ENCODE assay signal across 15 cellular contexts in genomic region chr5:174251305-174251704, GRCh38.
A peak's percentile ranks its signal among the peaks of the same experiment; 100 is the strongest.
DNase-seq lines count a peak whose midpoint lies in the region; ATAC-seq and TF ChIP-seq lines count a peak whose summit lies in the region.
"Had no signal": no experiment of that assay in that cellular context is flagged by ENCODE, and none has a peak within 500 bp of the region (broad histone marks: within the 10 kb centered on the region; RNA-seq: fewer than 3 reads in every experiment).

No MANE protein-coding gene starts in this region.

- no peak overlapping the region for H4K8ac ChIP-seq in trophoblast cell (ENCODE audit: low read depth, low read length)

- TF ChIP-seq EP300 in SK-N-SH (IDR thresholded peaks at IDR 0.05; ENCODE audit: borderline replicate concordance in 1 of 2, low read depth in 1 of 2, low read length in 1 of 2) = peak; percentile 33 to 97; a peak in 2 of 4 replicates

- H3K4me3 ChIP-seq in SK-N-SH (ENCODE audit: low read depth in 2 of 2, low read length in 1 of 2) (no peak overlapping the region), trophoblast cell (ENCODE audit: low read depth, low read length) (no peak overlapping the region), GM23248 (no peak overlapping the region)
- H3K4me3 ChIP-seq: GM23338 had no signal

- H3F3A ChIP-seq in SK-N-SH (replicated peaks; ENCODE audit: insufficient read depth) (no peaks in the 10 kb centered on the region), GM23248 (ENCODE audit: insufficient read depth) (no peaks in the 10 kb centered on the region)

- H2AK5ac ChIP-seq in trophoblast cell (ENCODE audit: low read length) = no peak overlapping the region

- no peak overlapping the region for H3K4me2 ChIP-seq in SK-N-SH
- no peak overlapping the region for H3K4me2 ChIP-seq in trophoblast cell (ENCODE audit: low read length)
- H3K4me2 ChIP-seq in GM23248 (ENCODE audit: unreplicated experiment) = no peak overlapping the region
- H3K4me2 ChIP-seq: GM23338 had no signal

- H3K18ac ChIP-seq in trophoblast cell (ENCODE audit: low read length) = no peak overlapping the region

- H3K23ac ChIP-seq in trophoblast cell (ENCODE audit: low read length) = no peak overlapping the region

- H3K9me3 ChIP-seq in SK-N-SH = no peaks in the 10 kb centered on the region
- peaks cover 2% of the 10 kb centered on the region for H3K9me3 ChIP-seq in trophoblast cell (ENCODE audit: insufficient read depth, low read depth, low read length)
- no peaks in the 10 kb centered on the region for H3K9me3 ChIP-seq in GM23248 (ENCODE audit: low read depth)

- H3K4me1 ChIP-seq in SK-N-SH (ENCODE audit: control insufficient read depth in 1 of 2, insufficient read depth in 2 of 2, low read depth in 1 of 2, low read length in 1 of 2) (peaks cover 0 to 22% of the 10 kb centered on the region in 2 experiments; a peak in 2 of 4 replicates), trophoblast cell (ENCODE audit: control insufficient read depth in 1 of 2, insufficient read depth in 2 of 2, low read length in 2 of 2) (no peaks in the 10 kb centered on the region), GM23248 (ENCODE audit: insufficient read depth) (no peaks in the 10 kb centered on the region)

- DNase-seq in ELF-1 (ENCODE audit: low read depth, low spot score) (peak; percentile 51), SK-N-SH (peak; percentile 59), glutamatergic neuron (no peak), trophoblast cell (peak; percentile 6 to 33), GM23248 (no peak)
- DNase-seq: C1 segment of cervical spinal cord; CD4-positive, CD25-positive, alpha-beta regulatory T cell; CD8-positive, alpha-beta memory T cell; COR-L47; GDM1 had no signal

- H4K20me1 ChIP-seq in SK-N-SH (ENCODE audit: insufficient read depth) (no peaks in the 10 kb centered on the region), GM23248 (ENCODE audit: insufficient read depth) (no peaks in the 10 kb centered on the region)

- H3K27me3 Mint-ChIP-seq in glutamatergic neuron (ENCODE audit: unreplicated experiment) = peaks cover 1% of the 10 kb centered on the region
- H3K27me3 Mint-ChIP-seq: CD4-positive, CD25-positive, alpha-beta regulatory T cell had no signal

- in situ Hi-C loops in GM23248 (cut with MboI) = no loop called here

- CTCF ChIA-PET in SK-N-SH (lab: Yijun Ruan, JAX) = interaction anchor here (0.7 to 2.0 kb wide), 7 partner anchors 10 to 206 kb away, joined by 3 to 11 read pairs (median 4); partner anchors contain the start of gene NSG2

- no peaks in the 10 kb centered on the region for H3K36me3 Mint-ChIP-seq in glutamatergic neuron (ENCODE audit: unreplicated experiment)
- H3K36me3 Mint-ChIP-seq: CD4-positive, CD25-positive, alpha-beta regulatory T cell; CD8-positive, alpha-beta memory T cell had no signal

- POLR2A ChIA-PET in SK-N-SH (lab: Yijun Ruan, JAX) = interaction anchor here (0.6 to 1.4 kb wide), 2 partner anchors 37 to 206 kb away, joined by 3 read pairs; partner anchors contain the start of gene NSG2

- H3K79me2 ChIP-seq in SK-N-SH (ENCODE audit: insufficient read depth) (no peaks in the 10 kb centered on the region), trophoblast cell (ENCODE audit: control insufficient read depth, insufficient read depth, low read length, poor library complexity) (no peaks in the 10 kb centered on the region), GM23248 (ENCODE audit: insufficient read depth) (no peaks in the 10 kb centered on the region)

- H2AFZ ChIP-seq in SK-N-SH (ENCODE audit: low read depth) (no peak overlapping the region), trophoblast cell (ENCODE audit: insufficient read depth, low read length, poor library complexity) (no peak overlapping the region), GM23248 (no peak overlapping the region)
- H2AFZ ChIP-seq: GM23338 had no signal

- 4% methylated on average over 2 of the region's 2 CpGs for WGBS in SK-N-SH (ENCODE audit: low lambda C conversion rate)
- no CpG with 5 or more reads among the region's 2 CpGs for WGBS in trophoblast cell (ENCODE audit: extremely low coverage, insufficient coverage, insufficient read length)
- WGBS in GM23248 (ENCODE audit: low coverage in 1 of 2, low lambda C conversion rate in 2 of 2, missing lambda C conversion rate in 2 of 2), 2 experiments = 13 to 19% methylated on average over 2 of the region's 2 CpGs

- H3K9ac ChIP-seq in SK-N-SH (no peak overlapping the region), trophoblast cell (ENCODE audit: low read length) (no peak overlapping the region), GM23248 (no peak overlapping the region)

- H3K4me1 Mint-ChIP-seq in glutamatergic neuron (ENCODE audit: low read depth, unreplicated experiment) = peaks cover 8% of the 10 kb centered on the region
- H3K4me1 Mint-ChIP-seq: B cell; CD4-positive, CD25-positive, alpha-beta regulatory T cell; CD8-positive, alpha-beta memory T cell; GM23338 had no signal

- no peak overlapping the region for H2BK12ac ChIP-seq in trophoblast cell (ENCODE audit: low read length)

- TF ChIP-seq RAD21 in SK-N-SH (IDR thresholded peaks at IDR 0.05; ENCODE audit: low read length) = peak; percentile 24

- H4K91ac ChIP-seq in trophoblast cell (ENCODE audit: low read depth, low read length) = no peak overlapping the region

- no peak overlapping the region for H3K14ac ChIP-seq in trophoblast cell (ENCODE audit: low read length)

- H3K4me3 Mint-ChIP-seq in glutamatergic neuron (ENCODE audit: unreplicated experiment) = no peak overlapping the region
- H3K4me3 Mint-ChIP-seq: B cell; CD4-positive, CD25-positive, alpha-beta regulatory T cell; CD8-positive, alpha-beta memory T cell; GM23338 had no signal

- no peak overlapping the region for H3K4ac ChIP-seq in trophoblast cell (ENCODE audit: low read depth, low read length)

- H3K9me2 ChIP-seq in SK-N-SH = no peaks in the 10 kb centered on the region
- no peaks in the 10 kb centered on the region for H3K9me2 ChIP-seq in GM23248 (ENCODE audit: insufficient read depth)

- no peaks in the 10 kb centered on the region for H3K79me1 ChIP-seq in trophoblast cell (ENCODE audit: low read length)

- H3K27ac ChIP-seq in SK-N-SH (ENCODE audit: low read depth in 2 of 2, low read length in 1 of 2) = peak overlapping the region; percentile 22 to 96; a peak in 3 of 4 replicates
- H3K27ac ChIP-seq in trophoblast cell (ENCODE audit: low read depth, low read length) = no peak overlapping the region
- H3K27ac ChIP-seq in GM23248 = no peak overlapping the region

- no peaks in the 10 kb centered on the region for H3K27me3 ChIP-seq in SK-N-SH (ENCODE audit: insufficient read depth)
- no peaks in the 10 kb centered on the region for H3K27me3 ChIP-seq in trophoblast cell (ENCODE audit: insufficient read depth, low read length)
- H3K27me3 ChIP-seq in GM23248 (replicated peaks; ENCODE audit: insufficient read depth) = no peaks in the 10 kb centered on the region

- H2BK5ac ChIP-seq in trophoblast cell (ENCODE audit: low read depth, low read length, poor library complexity) = no peak overlapping the region

- H2BK120ac ChIP-seq in trophoblast cell (ENCODE audit: insufficient read depth, low read length, poor library complexity) = no peak overlapping the region

- H3K27ac Mint-ChIP-seq in glutamatergic neuron (ENCODE audit: unreplicated experiment) = peak overlapping the region; percentile 39
- H3K27ac Mint-ChIP-seq: B cell; CD4-positive, CD25-positive, alpha-beta regulatory T cell; CD8-positive, alpha-beta memory T cell; GM23338 had no signal

- TF ChIP-seq CTCF in SK-N-SH (IDR thresholded peaks at IDR 0.05) (no peak), glutamatergic neuron (IDR thresholded peaks at IDR 0.05; ENCODE audit: partially characterized antibody, unreplicated experiment) (no peak)

- ATAC-seq in HG02610 (IDR thresholded peaks at IDR 0.05; ENCODE audit: unreplicated experiment) (no peak), HG02763 (IDR thresholded peaks at IDR 0.05; ENCODE audit: unreplicated experiment) (no peak)
- ATAC-seq: GM23338, HCT116 had no signal

- H3K36me3 ChIP-seq in SK-N-SH (replicated peaks in 1 of 2; ENCODE audit: control insufficient read depth in 1 of 2, insufficient read depth in 2 of 2, low read length in 1 of 2) (no peaks in the 10 kb centered on the region), trophoblast cell (ENCODE audit: control insufficient read depth in 1 of 2, insufficient read depth in 2 of 2, low read length in 2 of 2) (no peaks in the 10 kb centered on the region), GM23248 (ENCODE audit: low read depth) (no peaks in the 10 kb centered on the region)

- no peak overlapping the region for H4K12ac ChIP-seq in trophoblast cell (ENCODE audit: low read depth, low read length)

- H3K9me3 Mint-ChIP-seq in glutamatergic neuron (ENCODE audit: unreplicated experiment) = no peaks in the 10 kb centered on the region
- H3K9me3 Mint-ChIP-seq: GM23338 had no signal

TF ChIP-seq in SK-N-SH, 30 proteins besides CTCF, POLR2A, EP300 and RAD21:
- TF ChIP-seq SMC3 (IDR thresholded peaks at IDR 0.05; ENCODE audit: low read depth, low read length) (no peak), TEAD4 (IDR thresholded peaks at IDR 0.05; ENCODE audit: borderline replicate concordance, insufficient read depth) (peak; percentile 27; the same call in 1 of the 2 replicates), CHD2 (IDR thresholded peaks at IDR 0.05; ENCODE audit: low read length, partially characterized antibody) (peak; percentile 89), ELF1 (IDR thresholded peaks at IDR 0.05) (no peak), TCF12 (IDR thresholded peaks at IDR 0.05) (peak; percentile 54), RCOR1 (IDR thresholded peaks at IDR 0.05; ENCODE audit: low read length) (peak; percentile 100), GATA2 (CRISPR knock-in tag; IDR thresholded peaks at IDR 0.05) (peak; percentile 99), NFIC (IDR thresholded peaks at IDR 0.05; ENCODE audit: borderline replicate concordance) (no peak), POLR2AphosphoS5 (IDR thresholded peaks at IDR 0.05; ENCODE audit: low read depth, low read length) (peak; percentile 17; the same call in 1 of the 2 replicates), FOXJ3 (CRISPR knock-in tag; IDR thresholded peaks at IDR 0.05) (peak; percentile 99)

Comparison
In these comparisons a context has a peak if more than half of its experiments do, and no peak if none do; other contexts are left out.
1. DNase-seq: peak in ELF-1 (single experiment), SK-N-SH (single experiment) and trophoblast cell (2 of 2); none in glutamatergic neuron (single experiment) and GM23248 (single experiment).
2. H3K27ac ChIP-seq: peak in SK-N-SH (2 of 2); none in trophoblast cell (single experiment) and GM23248 (single experiment).